ENCODE assay signal across 17 cellular contexts in genomic region chr14:42299692-42300091, GRCh38.
DNase-seq lines count a peak whose midpoint lies in the region; ATAC-seq and TF ChIP-seq lines count a peak whose summit lies in the region.
"Had no signal": no experiment of that assay in that cellular context is flagged by ENCODE, and none has a peak within 500 bp of the region (broad histone marks: within the 10 kb centered on the region; RNA-seq: fewer than 3 reads in every experiment).

No MANE protein-coding gene starts in this region.

- no peak for TF ChIP-seq CTCF in epithelial cell of proximal tubule (conservative IDR thresholded peaks at IDR 0.05; ENCODE audit: low read depth, low read length)
- TF ChIP-seq CTCF in chondrocyte (IDR thresholded peaks at IDR 0.05), result no peak
- TF ChIP-seq CTCF in tibial artery (IDR thresholded peaks at IDR 0.05), result no peak

- H3K27me3 Mint-ChIP-seq in chondrocyte (ENCODE audit: low read depth), result no peaks in the 10 kb centered on the region
- H3K27me3 Mint-ChIP-seq: activated naive CD4-positive, alpha-beta T cell treated with anti-CD3 and anti-CD28 coated beads, Interleukin-2, amount 10 ng/mL, durations not matched to agents 7 days and 5 days; CD4-positive, alpha-beta memory T cell had no signal

- H3K9me3 Mint-ChIP-seq in chondrocyte (ENCODE audit: low read depth), result peaks cover 5% of the 10 kb centered on the region

- no peaks in the 10 kb centered on the region for H3K36me3 ChIP-seq in tibial artery
- H3K36me3 ChIP-seq: heart left ventricle had no signal

- no peaks in the 10 kb centered on the region for H3K27me3 ChIP-seq in tibial artery
- H3K27me3 ChIP-seq: heart left ventricle had no signal

- no peak overlapping the region for H3K4me3 Mint-ChIP-seq in chondrocyte (ENCODE audit: unreplicated experiment)
- H3K4me3 Mint-ChIP-seq: activated naive CD4-positive, alpha-beta T cell treated with anti-CD3 and anti-CD28 coated beads, Interleukin-2, amount 10 ng/mL, durations not matched to agents 7 days and 5 days; CD4-positive, alpha-beta memory T cell had no signal

- ATAC-seq in GM18499 (IDR thresholded peaks at IDR 0.05; ENCODE audit: insufficient read depth, unreplicated experiment) (peak; percentile 97), GM21423 (IDR thresholded peaks at IDR 0.05; ENCODE audit: unreplicated experiment) (peak; percentile 91), HG03354 (IDR thresholded peaks at IDR 0.05; ENCODE audit: poor library complexity, severe bottlenecking, unreplicated experiment) (peak; percentile 98), Right ventricle myocardium inferior (no peak)
- ATAC-seq: HCT116, heart left ventricle had no signal

- no peak overlapping the region for H3K27ac Mint-ChIP-seq in chondrocyte (ENCODE audit: unreplicated experiment)
- H3K27ac Mint-ChIP-seq: activated naive CD4-positive, alpha-beta T cell treated with anti-CD3 and anti-CD28 coated beads, Interleukin-2, amount 10 ng/mL, durations not matched to agents 7 days and 5 days; CD4-positive, alpha-beta memory T cell had no signal

- intact Hi-C loops in Right ventricle myocardium inferior (cut with DNase I), result no loop called here
- intact Hi-C loops in tibial artery (cut with DNase I; ENCODE audit: low total_unique reads), result no loop called here

- no peak overlapping the region for H3K27ac ChIP-seq in tibial artery
- H3K27ac ChIP-seq: heart left ventricle had no signal

- no peaks in the 10 kb centered on the region for H3K36me3 Mint-ChIP-seq in chondrocyte (ENCODE audit: low read depth)
- H3K36me3 Mint-ChIP-seq: activated naive CD4-positive, alpha-beta T cell treated with anti-CD3 and anti-CD28 coated beads, Interleukin-2, amount 10 ng/mL, durations not matched to agents 7 days and 5 days; CD4-positive, alpha-beta memory T cell had no signal

- peak; percentile 3 for DNase-seq in epithelial cell of proximal tubule (ENCODE audit: low read depth)
- no peak for DNase-seq in Right ventricle myocardium inferior (ENCODE audit: missing footprints)
- no peak for DNase-seq in chondrocyte (ENCODE audit: low spot score)
- no peak for DNase-seq in tibial artery
- DNase-seq in NCI-H187 treated with DMSO at 0.1 percent for 48 hours (lab: John Stamatoyannopoulos, UW), result no peak
- DNase-seq: activated naive CD4-positive, alpha-beta T cell treated with anti-CD3 and anti-CD28 coated beads, Interleukin-2, amount 10 ng/mL, durations not matched to agents 7 days and 5 days; CD4-positive, alpha-beta memory T cell; cortex of kidney; heart left ventricle; mammary epithelial cell; NCI-H345; posterior cingulate gyrus; stimulated activated CD4-positive, alpha-beta T cell treated with anti-CD3 and anti-CD28 coated beads, Interleukin-4, amount 100 ng/mL, for 1 hour had no signal

- H3K4me3 ChIP-seq in epithelial cell of proximal tubule (ENCODE audit: low read depth, low read length) (no peak overlapping the region), tibial artery (no peak overlapping the region)
- H3K4me3 ChIP-seq: heart left ventricle had no signal

- H3K9me3 ChIP-seq in tibial artery, result no peaks in the 10 kb centered on the region

- no peaks in the 10 kb centered on the region for H3K4me1 ChIP-seq in tibial artery
- H3K4me1 ChIP-seq: heart left ventricle had no signal

- H3K4me1 Mint-ChIP-seq in chondrocyte (ENCODE audit: low read depth), result no peaks in the 10 kb centered on the region
- H3K4me1 Mint-ChIP-seq: activated naive CD4-positive, alpha-beta T cell treated with anti-CD3 and anti-CD28 coated beads, Interleukin-2, amount 10 ng/mL, durations not matched to agents 7 days and 5 days; CD4-positive, alpha-beta memory T cell had no signal
